In the genomic region with DNA sequence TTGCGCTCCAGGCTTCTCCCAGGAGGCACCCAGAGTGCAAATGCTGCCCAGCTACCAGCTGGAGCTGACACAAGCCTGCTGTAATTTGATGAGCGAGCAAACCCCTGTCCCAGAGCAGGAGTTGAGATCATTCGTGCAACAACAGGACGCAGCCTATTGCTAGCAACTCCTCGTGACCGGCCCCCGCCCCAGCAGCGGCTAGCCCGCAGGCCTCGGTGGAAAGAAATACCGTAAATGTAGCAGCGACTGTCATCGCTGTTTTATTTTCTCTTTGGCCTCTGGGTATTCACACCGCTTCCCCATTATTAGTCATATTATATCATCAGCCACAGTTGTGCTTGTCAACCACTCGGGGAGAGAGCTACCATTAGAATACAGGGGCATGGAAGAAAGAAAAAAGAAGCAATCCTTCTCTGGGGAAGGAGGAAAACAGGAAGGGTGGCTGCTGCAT, we compare ENCODE assay signal across 8 cellular contexts. TPM values are rescaled to one million over a fixed set of nuclear protein-coding genes. Genes with fewer than 3 reads are reported as not detected.
A peak's percentile ranks its signal among the peaks of the same experiment; 100 is the strongest.
DNase-seq lines count a peak whose midpoint lies in the region; ATAC-seq, FAIRE-seq and TF ChIP-seq lines count a peak whose summit lies in the region.

No MANE protein-coding gene starts in this region.

- H3K36me3 Mint-ChIP-seq in CD14-positive monocyte (peaks cover 0 to 5% of the 10 kb centered on the region in 2 donors), MCF 10A (ENCODE audit: insufficient read depth, unreplicated experiment) (no peaks in the 10 kb centered on the region), H9 (ENCODE audit: insufficient read depth in 1 of 3, low read depth in 3 of 3) (no peaks in the 10 kb centered on the region; a peak in 2 of 7 replicates)
- no peaks in the 10 kb centered on the region for H3K36me3 Mint-ChIP-seq in naive thymus-derived CD8-positive, alpha-beta T cell

- no peak overlapping the region for H2BK15ac ChIP-seq in H9 (ENCODE audit: low read depth, low read length)

- no peak overlapping the region for H4K91ac ChIP-seq in H9 (ENCODE audit: insufficient read length, low read depth, low read length)

- no peaks in the 10 kb centered on the region for H3K23me2 ChIP-seq in H9 (ENCODE audit: insufficient read length, low read depth, low read length, poor library complexity, severe bottlenecking)

- POLR2A ChIA-PET in MCF 10A (lab: Yijun Ruan, JAX), result interaction anchor here (0.6 to 1.2 kb wide), 5 partner anchors 9 to 451 kb away, joined by 3 to 4 read pairs (median 3); no protein-coding TSS in a partner anchor
- POLR2A ChIA-PET in naive thymus-derived CD8-positive, alpha-beta T cell (lab: Charles Lee), result no interaction called here

- H2BK5ac ChIP-seq in H9 (ENCODE audit: insufficient read length, low read length), result no peak overlapping the region

- intact Hi-C loops in CD14-positive monocyte (cut with micrococcal nuclease) (no loop called here), MCF 10A (cut with micrococcal nuclease) (no loop called here)

- DNase-seq in CD14-positive monocyte (ENCODE audit: low spot score) (peak; percentile 72), NCI-H526 treated with DMSO at 0.1 percent for 48 hours (lab: John Stamatoyannopoulos, UW) (peak; percentile 25), MCF 10A (ENCODE audit: unreplicated experiment) (peak; percentile 81), frontal cortex (ENCODE audit: low spot score in 2 of 2) (no peak), H9 (no peak), HuH-7 (ENCODE audit: low spot score) (no peak)
- DNase-seq in naive thymus-derived CD8-positive, alpha-beta T cell, result peak in 1 of 10 donors; percentile 14

- no peak overlapping the region for H2BK12ac ChIP-seq in H9 (ENCODE audit: insufficient read length, low read depth, low read length)

- peaks cover 2% of the 10 kb centered on the region; the same call in 1 of the 2 replicates for H3K79me2 ChIP-seq in H9 (ENCODE audit: insufficient read depth, low read length)

- H3K18ac ChIP-seq in H9 (ENCODE audit: insufficient read length, low read depth, low read length), result no peak overlapping the region

- CTCF ChIA-PET in MCF 10A (lab: Yijun Ruan, JAX), result interaction anchor here (0.6 to 1.1 kb wide), 6 partner anchors 14 to 371 kb away, joined by 3 to 5 read pairs (median 4); no protein-coding TSS in a partner anchor

- H3K9ac ChIP-seq in H9 (ENCODE audit: extremely low read depth, insufficient read length, low read length), result no peak overlapping the region

- peaks cover 0 to 4% (median 0%) of the 10 kb centered on the region in 7 donors for H3K9me3 Mint-ChIP-seq in CD14-positive monocyte
- H3K9me3 Mint-ChIP-seq in MCF 10A (ENCODE audit: unreplicated experiment), result no peaks in the 10 kb centered on the region
- no peaks in the 10 kb centered on the region for H3K9me3 Mint-ChIP-seq in naive thymus-derived CD8-positive, alpha-beta T cell
- H3K9me3 Mint-ChIP-seq in H9, result no peaks in the 10 kb centered on the region

- no peak for TF ChIP-seq CTCF in CD14-positive monocyte (IDR thresholded peaks at IDR 0.05)
- no peak for TF ChIP-seq CTCF in MCF 10A (IDR thresholded peaks at IDR 0.05; ENCODE audit: unreplicated experiment)
- TF ChIP-seq CTCF in H9 (conservative IDR thresholded peaks at IDR 0.05), result no peak

- H2BK20ac ChIP-seq in H9 (ENCODE audit: low read depth, low read length, poor library complexity, severe bottlenecking), result no peak overlapping the region

- no peak overlapping the region for H3K27ac ChIP-seq in H9 (ENCODE audit: insufficient read length, low read depth, low read length)

- H3K27me3 Mint-ChIP-seq in CD14-positive monocyte (ENCODE audit: low read depth in 3 of 3), result peaks cover 3 to 5% (median 3%) of the 10 kb centered on the region in 3 donors
- no peaks in the 10 kb centered on the region for H3K27me3 Mint-ChIP-seq in MCF 10A (ENCODE audit: insufficient read depth, unreplicated experiment)
- H3K27me3 Mint-ChIP-seq in naive thymus-derived CD8-positive, alpha-beta T cell, result peaks cover 0 to 4% (median 2%) of the 10 kb centered on the region in 5 donors
- H3K27me3 Mint-ChIP-seq in H9 (ENCODE audit: low read depth), result peaks cover 5% of the 10 kb centered on the region; the same call in 1 of the 2 replicates

- no peaks in the 10 kb centered on the region for H3K79me1 ChIP-seq in H9 (ENCODE audit: insufficient read depth, low read depth, low read length, poor library complexity, severe bottlenecking)

- BruUV-seq in MCF 10A (replicated peaks; lab: Mats Ljungman, UMichigan), result no TSS peak

- WGBS in H9 (ENCODE audit: extremely low coverage, insufficient read length, low lambda C conversion rate), result no CpG with 5 or more reads among the region's 15 CpGs

- H3K56ac ChIP-seq in H9 (ENCODE audit: insufficient read length, low read depth, low read length), result no peak overlapping the region

- H3K4me3 Mint-ChIP-seq in CD14-positive monocyte (peak overlapping the region; percentile 77 to 86), MCF 10A (ENCODE audit: unreplicated experiment) (peak overlapping the region; percentile 51), H9 (no peak overlapping the region)
- peak overlapping the region in 6 of 10 donors; percentile 10 to 57 (median 28) for H3K4me3 Mint-ChIP-seq in naive thymus-derived CD8-positive, alpha-beta T cell

- H3T11ph ChIP-seq in H9 (ENCODE audit: low read length), result no peak overlapping the region

- H3K23ac ChIP-seq in H9 (ENCODE audit: insufficient read length, low read depth, low read length), result no peak overlapping the region

- H4K20me1 ChIP-seq in H9 (ENCODE audit: control insufficient read depth, insufficient read depth, insufficient read length), result no peaks in the 10 kb centered on the region

- H3K27me3 ChIP-seq in H9 (ENCODE audit: insufficient read depth, low read length), result no peaks in the 10 kb centered on the region

- H4K5ac ChIP-seq in H9 (ENCODE audit: insufficient read length, low read depth, low read length), result no peak overlapping the region

- ATAC-seq in naive thymus-derived CD8-positive, alpha-beta T cell, result peak in 1 of 2 donors; percentile 74
- ATAC-seq in GM18517 (IDR thresholded peaks at IDR 0.05; ENCODE audit: unreplicated experiment), result no peak

- H3K27ac Mint-ChIP-seq in CD14-positive monocyte, result peak overlapping the region in 4 of 7 donors; percentile 39 to 90 (median 68)
- H3K27ac Mint-ChIP-seq in MCF 10A (ENCODE audit: low read depth, unreplicated experiment), result peak overlapping the region; percentile 21
- peak overlapping the region in 7 of 10 donors; percentile 15 to 69 (median 33) for H3K27ac Mint-ChIP-seq in naive thymus-derived CD8-positive, alpha-beta T cell
- no peak overlapping the region for H3K27ac Mint-ChIP-seq in H9

- H2AK5ac ChIP-seq in H9 (ENCODE audit: insufficient read length, low read length), result no peak overlapping the region

- H3K4me2 ChIP-seq in H9 (ENCODE audit: insufficient read depth, insufficient read length, low read length), result no peak overlapping the region

- H3K14ac ChIP-seq in H9 (ENCODE audit: insufficient read depth, low read length), result no peak overlapping the region; the same call in 1 of the 2 replicates

- FAIRE-seq in frontal cortex (lab: Jason Lieb, UNC), result no peak

- H3K9me3 ChIP-seq in H9 (ENCODE audit: control insufficient read depth, low read depth, low read length), result no peaks in the 10 kb centered on the region

- no peaks in the 10 kb centered on the region for H3K4me1 ChIP-seq in H9 (ENCODE audit: insufficient read depth, low read length)

- no peak overlapping the region for H2BK120ac ChIP-seq in H9 (ENCODE audit: low read depth, low read length, poor library complexity, severe bottlenecking)

- no peak overlapping the region for H3K4ac ChIP-seq in H9 (ENCODE audit: low read depth, low read length)

- H3K4me1 Mint-ChIP-seq in CD14-positive monocyte (peaks cover 21% of the 10 kb centered on the region), MCF 10A (ENCODE audit: insufficient read depth, unreplicated experiment) (peaks cover 22% of the 10 kb centered on the region), H9 (peaks cover 7 to 13% of the 10 kb centered on the region in 2 experiments)
- peaks cover 6 to 19% (median 15%) of the 10 kb centered on the region in 4 donors for H3K4me1 Mint-ChIP-seq in naive thymus-derived CD8-positive, alpha-beta T cell

- no peak overlapping the region for H2AFZ ChIP-seq in H9 (ENCODE audit: low read length)

- H4K8ac ChIP-seq in H9 (replicated peaks; ENCODE audit: insufficient read length, low read depth, low read length), result no peak overlapping the region

RNA-seq across cellular contexts. Expression of gene ATXN10, which starts 59.2 kb away (rescaled TPM):
- polyA plus RNA-seq in CD14-positive monocyte, result 100 to 1,000 TPM in 1 of 2 donors, 10 to 100 TPM in 1; 92.4 to 106 TPM
- 149 and 193 TPM in 2 replicates for total RNA-seq in MCF 10A (2022)
- total RNA-seq in naive thymus-derived CD8-positive, alpha-beta T cell, result 10 to 100 TPM; 77.4 to 78.0 TPM
- polyA plus RNA-seq in naive thymus-derived CD8-positive, alpha-beta T cell, result 100 to 1,000 TPM in 1 of 3 donors, 10 to 100 TPM in 2; 91.1 to 117 (median 96.0) TPM
- total RNA-seq in frontal cortex, result 390 TPM
- total RNA-seq in H9 (2021), result 210 and 214 TPM in 2 replicates

Comparison
In these comparisons a context has a peak if more than half of its experiments do, and no peak if none do; other contexts are left out.
1. DNase-seq: peak in CD14-positive monocyte (single experiment), NCI-H526 treated with DMSO at 0.1 percent for 48 hours (single experiment) and MCF 10A (single experiment); none in frontal cortex (0 of 2), H9 (single experiment) and HuH-7 (single experiment).
2. H3K27ac Mint-ChIP-seq: peak in CD14-positive monocyte (4 of 7), MCF 10A (single experiment) and naive thymus-derived CD8-positive, alpha-beta T cell (7 of 10); none in H9 (0 of 3).
3. H3K4me3 Mint-ChIP-seq: peak in CD14-positive monocyte (2 of 2), MCF 10A (single experiment) and naive thymus-derived CD8-positive, alpha-beta T cell (6 of 10); none in H9 (0 of 2).